ENCODE assay signal across 1 cellular context in the genomic region with DNA sequence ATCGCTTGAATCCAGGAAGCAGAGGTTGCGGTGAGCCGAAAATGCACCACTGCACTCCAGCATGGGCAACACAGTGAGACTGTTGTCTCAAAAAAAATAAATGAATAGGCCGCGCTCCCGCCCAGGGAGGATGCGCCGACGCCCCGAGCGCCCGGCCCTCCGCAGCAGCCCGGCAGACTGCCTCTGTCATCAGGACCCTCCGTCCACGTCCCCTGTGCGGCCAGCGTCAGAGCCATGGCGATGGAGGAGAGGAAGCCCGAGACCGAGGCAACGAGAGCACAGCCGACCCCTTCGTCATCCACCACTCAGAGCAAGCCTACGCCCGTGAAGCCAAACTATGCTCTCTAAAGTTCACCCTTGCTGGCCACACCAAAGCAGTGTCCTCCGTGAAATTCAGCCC.
TF ChIP-seq lines count a peak whose summit lies in the region.

No MANE protein-coding gene starts in this region.

TF ChIP-seq in H1, 55 proteins besides CTCF, POLR2A, EP300 and RAD21:
- TF ChIP-seq ZNF274 (IDR thresholded peaks at IDR 0.05; ENCODE audit: borderline replicate concordance, extremely low read depth, low read length) (no peak), RNF2 (IDR thresholded peaks at IDR 0.05; ENCODE audit: borderline replicate concordance, low read depth, low read length, missing control alignments, poor library complexity, severe bottlenecking) (no peak), EZH2 (IDR thresholded peaks at IDR 0.05; ENCODE audit: low read depth, low read length, severe bottlenecking) (no peak), SIRT6 (IDR thresholded peaks at IDR 0.05; ENCODE audit: low read length) (no peak)
- TF ChIP-seq, protein P1, sequence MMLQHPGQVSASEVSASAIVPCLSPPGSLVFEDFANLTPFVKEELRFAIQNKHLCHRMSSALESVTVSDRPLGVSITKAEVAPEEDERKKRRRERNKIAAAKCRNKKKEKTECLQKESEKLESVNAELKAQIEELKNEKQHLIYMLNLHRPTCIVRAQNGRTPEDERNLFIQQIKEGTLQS (IDR thresholded peaks at IDR 0.05; ENCODE audit: insufficient read depth, low read depth, low read length): no peak
